Comparison of ENCODE assay signal across 25 cellular contexts in the genomic region with DNA sequence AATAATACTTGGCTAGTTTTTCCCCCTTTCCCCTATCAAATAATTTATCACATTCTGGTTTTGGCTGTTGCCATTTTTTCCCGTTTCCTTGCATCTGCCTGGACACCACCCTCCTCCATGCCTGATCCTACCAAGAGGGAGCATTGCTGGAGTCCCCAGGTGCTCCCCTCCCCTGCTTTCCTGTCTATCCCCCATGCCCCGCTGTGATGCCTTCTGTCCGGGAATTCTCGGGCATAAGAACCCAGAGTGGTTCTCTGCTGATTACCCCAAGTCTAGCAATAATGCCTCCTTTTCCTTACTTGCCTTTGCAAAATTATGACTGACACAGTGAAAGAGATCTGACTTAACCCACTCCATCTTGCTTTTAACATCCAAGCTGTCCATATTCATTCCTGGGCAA.
"Had no signal": no experiment of that assay in that cellular context is flagged by ENCODE, and none has a peak within 500 bp of the region (broad histone marks: within the 10 kb centered on the region; RNA-seq: fewer than 3 reads in every experiment).

No MANE protein-coding gene starts in this region.

- H3K4me1 Mint-ChIP-seq: nephron progenitor cell had no signal

- H3K36me3 Mint-ChIP-seq: activated naive CD4-positive, alpha-beta T cell treated with anti-CD3 and anti-CD28 coated beads, Interleukin-2, amount 10 ng/mL, durations not matched to agents 7 days and 5 days; stimulated activated naive B cell treated with anti-CD40 and anti-IgM and Interleukin-4, amounts not matched to agents 10 μg/mL and 1 μg/mL and 100 μg/mL, for 72 hours had no signal

- H3K4me1 ChIP-seq: gastrocnemius medialis, parathyroid adenoma, tibial nerve had no signal

- H3K4me3 Mint-ChIP-seq: activated naive CD4-positive, alpha-beta T cell treated with anti-CD3 and anti-CD28 coated beads, Interleukin-2, amount 10 ng/mL, durations not matched to agents 7 days and 5 days; activated naive CD8-positive, alpha-beta T cell treated with anti-CD3 and anti-CD28 coated beads, Interleukin-2, amount 10 ng/mL, durations not matched to agents 7 days and 5 days; central memory CD8-positive, alpha-beta T cell; nephron progenitor cell; stimulated activated naive B cell treated with anti-CD40 and anti-IgM and Interleukin-4, amounts not matched to agents 10 μg/mL and 1 μg/mL and 100 μg/mL, for 72 hours had no signal

- DNase-seq: activated CD4-positive, alpha-beta T cell treated with anti-CD3 and anti-CD28 coated beads for 4 hours; activated CD4-positive, alpha-beta T cell treated with anti-CD3 and anti-CD28 coated beads, Interleukin-2, amount 50 U/mL, for 4 hours; activated gamma-delta T cell; activated naive CD4-positive, alpha-beta T cell treated with anti-CD3 and anti-CD28 coated beads, Interleukin-2, amount 10 ng/mL, durations not matched to agents 7 days and 5 days; activated naive CD8-positive, alpha-beta T cell treated with anti-CD3 and anti-CD28 coated beads, Interleukin-2, amount 10 ng/mL, durations not matched to agents 7 days and 5 days; activated T-cell treated with anti-CD3 and anti-CD28 coated beads, Interleukin-2, amount 50 U/mL, for 1 hour; dorsolateral prefrontal cortex; effector memory CD4-positive, alpha-beta T cell; erythroblast; gastrocnemius medialis; glutamatergic neuron; left ventricle myocardium superior; mucosa of descending colon; nephron progenitor cell; nucleus accumbens; stimulated activated CD4-positive, alpha-beta T cell treated with anti-CD3 and anti-CD28 coated beads, Interleukin-1b, Interleukin-23, amount 100 ng/mL, for 48 hours; stimulated activated naive B cell treated with anti-CD40 and anti-IgM and Interleukin-4, amounts not matched to agents 10 μg/mL and 1 μg/mL and 100 μg/mL, for 72 hours; stomach had no signal

- H3K27me3 ChIP-seq: dorsolateral prefrontal cortex, gastrocnemius medialis, right atrium auricular region, tibial nerve had no signal

- H3K4me3 ChIP-seq: coronary artery, dorsolateral prefrontal cortex, gastrocnemius medialis, mucosa of descending colon, right atrium auricular region, smooth muscle cell, stomach, tibial nerve had no signal

- ATAC-seq: gastrocnemius medialis; left ventricle myocardium superior; mucosa of descending colon; stimulated activated naive B cell treated with anti-CD40 and anti-IgM and Interleukin-4, amounts not matched to agents 10 μg/mL and 1 μg/mL and 100 μg/mL, for 72 hours had no signal

- H3K27ac ChIP-seq: coronary artery, gastrocnemius medialis, parathyroid adenoma, right atrium auricular region, stomach, tibial nerve, VCaP had no signal

- H3K9me3 ChIP-seq: gastrocnemius medialis, mucosa of descending colon, tibial nerve had no signal

- H3K27ac Mint-ChIP-seq: activated naive CD4-positive, alpha-beta T cell treated with anti-CD3 and anti-CD28 coated beads, Interleukin-2, amount 10 ng/mL, durations not matched to agents 7 days and 5 days; activated naive CD8-positive, alpha-beta T cell treated with anti-CD3 and anti-CD28 coated beads, Interleukin-2, amount 10 ng/mL, durations not matched to agents 7 days and 5 days; nephron progenitor cell had no signal

- H3K36me3 ChIP-seq: gastrocnemius medialis, right atrium auricular region, stomach, tibial nerve had no signal
